In genomic region chr3:179179979-179180758, GRCh38 we compare ENCODE assay signal across 10 cellular contexts. TPM values are rescaled to one million over a fixed set of nuclear protein-coding genes. Genes with fewer than 3 reads are reported as not detected.
A peak's percentile ranks its signal among the peaks of the same experiment; 100 is the strongest.
DNase-seq lines count a peak whose midpoint lies in the region; ATAC-seq, FAIRE-seq and TF ChIP-seq lines count a peak whose summit lies in the region.
"Had no signal": no experiment of that assay in that cellular context is flagged by ENCODE, and none has a peak within 500 bp of the region (broad histone marks: within the 10 kb centered on the region; RNA-seq: fewer than 3 reads in every experiment).

No MANE protein-coding gene starts in this region.

- no peak overlapping the region for H3K4me3 ChIP-seq in dorsolateral prefrontal cortex
- no peak overlapping the region for H3K4me3 ChIP-seq in rectal smooth muscle tissue (ENCODE audit: low read length)

- intact Hi-C loops in dorsolateral prefrontal cortex (cut with DNase I): no loop called here

- peaks cover 27% of the 10 kb centered on the region for H3K4me1 ChIP-seq in rectal smooth muscle tissue (ENCODE audit: control insufficient read depth, insufficient read depth, low read length)

- TF ChIP-seq CTCF in dorsolateral prefrontal cortex (IDR thresholded peaks at IDR 0.05 in 54 of 56, conservative IDR thresholded peaks at IDR 0.05 in 2 of 56; ENCODE audit: low read depth in 1 of 56, partially characterized antibody in 56 of 56): no peak

- H3K27ac ChIP-seq in dorsolateral prefrontal cortex (peak overlapping the region in 41 of 59 donors; percentile 2 to 81 (median 49)), rectal smooth muscle tissue (ENCODE audit: low read depth, low read length) (peak overlapping the region; percentile 60)

- no peak overlapping the region for H3K9ac ChIP-seq in rectal smooth muscle tissue (ENCODE audit: low read length)

- FAIRE-seq in GM19239 (lab: Jason Lieb, UNC): peak; percentile 64
- FAIRE-seq: keratinocyte had no signal

- DNase-seq in GM19239 (ENCODE audit: insufficient read length, low spot score): no peak
- peak; percentile 93 for DNase-seq in NCI-H1436 treated with DMSO at 0.1 percent for 48 hours (lab: John Stamatoyannopoulos, UW)
- no peak for DNase-seq in dorsolateral prefrontal cortex
- no peak for DNase-seq in AG08396 (ENCODE audit: low spot score)
- DNase-seq in activated CD8-positive, alpha-beta memory T cell treated with anti-CD3 and anti-CD28 coated beads, Interleukin-2, amount 50 U/mL, for 4 hours: no peak
- DNase-seq: activated naive CD4-positive, alpha-beta T cell had no signal

- ATAC-seq in HG02642 (IDR thresholded peaks at IDR 0.05; ENCODE audit: poor library complexity, unreplicated experiment) (no peak), HG02798 (IDR thresholded peaks at IDR 0.05; ENCODE audit: poor library complexity, unreplicated experiment) (no peak)

- no peaks in the 10 kb centered on the region for H3K36me3 ChIP-seq in rectal smooth muscle tissue (ENCODE audit: control insufficient read depth, insufficient read depth, low read length)

- no peaks in the 10 kb centered on the region for H3K27me3 ChIP-seq in dorsolateral prefrontal cortex
- H3K27me3 ChIP-seq in rectal smooth muscle tissue (ENCODE audit: control insufficient read depth, insufficient read depth, low read length): no peaks in the 10 kb centered on the region

RNA-seq across cellular contexts. Expression of gene PIK3CA, which starts 32.0 kb away (rescaled TPM):
- total RNA-seq in dorsolateral prefrontal cortex: 10 to 100 TPM; 25.8 to 58.1 (median 42.6) TPM
